Comparison of ENCODE assay signal across 8 cellular contexts in the genomic region with DNA sequence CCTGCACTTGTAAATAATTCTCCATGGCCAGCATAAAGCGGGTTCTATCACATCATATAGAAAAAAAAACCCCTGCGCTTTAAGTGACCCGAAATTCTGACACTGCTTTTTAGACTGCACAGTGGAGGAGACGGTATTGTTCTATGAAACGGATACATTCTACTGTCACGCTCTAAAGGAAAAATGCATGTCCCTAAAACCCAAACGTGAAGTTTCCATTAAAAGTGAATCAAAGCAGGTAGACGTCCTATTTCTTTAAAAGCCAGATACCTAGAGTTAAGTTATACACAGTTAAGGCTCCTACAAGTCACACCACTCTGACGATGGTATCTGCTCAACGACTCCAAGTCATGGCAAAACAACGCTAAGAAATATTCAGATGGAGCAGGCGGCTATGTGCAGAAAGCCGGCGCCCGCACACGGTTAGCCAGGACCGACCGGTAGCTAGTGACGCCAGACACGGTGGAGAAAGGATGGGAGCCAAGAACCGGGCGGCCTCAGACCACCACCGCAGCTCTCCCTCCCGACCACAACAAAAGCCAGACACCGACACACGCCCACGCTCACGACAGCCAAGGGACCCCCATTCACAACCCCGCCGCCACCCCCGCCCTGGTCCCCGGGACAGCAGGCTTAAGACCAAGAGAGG.
DNase-seq lines count a peak whose midpoint lies in the region.

No MANE protein-coding gene starts in this region.

- peaks cover 30% of the 10 kb centered on the region for H3K36me3 ChIP-seq in HAP-1 (replicated peaks)

- H3K27me3 ChIP-seq in HAP-1 (ENCODE audit: low read depth) = no peaks in the 10 kb centered on the region

- peak overlapping the region; percentile 100 for H3K4me3 ChIP-seq in HAP-1

- no peaks in the 10 kb centered on the region for H3K9me3 ChIP-seq in HAP-1

- peaks cover 7% of the 10 kb centered on the region for H3K4me1 ChIP-seq in HAP-1

- DNase-seq in NCI-H146 (lab: John Stamatoyannopoulos, UW) = peak; percentile 44
- DNase-seq in NCI-H146 treated with DMSO at 0.1 percent for 48 hours (lab: John Stamatoyannopoulos, UW; ENCODE audit: unreplicated experiment) = no peak
- peak; percentile 25 to 49 for DNase-seq in HAP-1 (ENCODE audit: low spot score in 2 of 2)
- peak; percentile 64 for DNase-seq in NCI-H69 (lab: John Stamatoyannopoulos, UW)
- DNase-seq in astrocyte of the hippocampus (ENCODE audit: low read depth, low spot score) = peak; percentile 68
- DNase-seq in iPS-NIHi11 (ENCODE audit: low spot score) = peak; percentile 44
- peak; percentile 68 for DNase-seq in stimulated activated CD8-positive, alpha-beta memory T cell treated with anti-CD3 and anti-CD28 coated beads, Interleukin-4, amount 100 ng/mL, for 48 hours
- DNase-seq in NCI-H526 treated with DMSO at 0.1 percent for 48 hours (lab: John Stamatoyannopoulos, UW) = no peak

- in situ Hi-C loops in HAP-1 (cut with MboI; ENCODE audit: low sequenced_read_pairs) = loop anchor here (25.0 kb wide), 1 partner anchor 411 kb away; no protein-coding TSS in a partner anchor

Comparison
In these comparisons a context has a peak if more than half of its experiments do, and no peak if none do; other contexts are left out.
1. DNase-seq: peak in NCI-H146 (single experiment), HAP-1 (2 of 2), NCI-H69 (single experiment), astrocyte of the hippocampus (single experiment), iPS-NIHi11 (single experiment) and stimulated activated CD8-positive, alpha-beta memory T cell treated with anti-CD3 and anti-CD28 coated beads, Interleukin-4, amount 100 ng/mL, for 48 hours (single experiment); none in NCI-H146 treated with DMSO at 0.1 percent for 48 hours (single experiment) and NCI-H526 treated with DMSO at 0.1 percent for 48 hours (single experiment).